Comparison of ENCODE assay signal across 13 cellular contexts in the genomic region with DNA sequence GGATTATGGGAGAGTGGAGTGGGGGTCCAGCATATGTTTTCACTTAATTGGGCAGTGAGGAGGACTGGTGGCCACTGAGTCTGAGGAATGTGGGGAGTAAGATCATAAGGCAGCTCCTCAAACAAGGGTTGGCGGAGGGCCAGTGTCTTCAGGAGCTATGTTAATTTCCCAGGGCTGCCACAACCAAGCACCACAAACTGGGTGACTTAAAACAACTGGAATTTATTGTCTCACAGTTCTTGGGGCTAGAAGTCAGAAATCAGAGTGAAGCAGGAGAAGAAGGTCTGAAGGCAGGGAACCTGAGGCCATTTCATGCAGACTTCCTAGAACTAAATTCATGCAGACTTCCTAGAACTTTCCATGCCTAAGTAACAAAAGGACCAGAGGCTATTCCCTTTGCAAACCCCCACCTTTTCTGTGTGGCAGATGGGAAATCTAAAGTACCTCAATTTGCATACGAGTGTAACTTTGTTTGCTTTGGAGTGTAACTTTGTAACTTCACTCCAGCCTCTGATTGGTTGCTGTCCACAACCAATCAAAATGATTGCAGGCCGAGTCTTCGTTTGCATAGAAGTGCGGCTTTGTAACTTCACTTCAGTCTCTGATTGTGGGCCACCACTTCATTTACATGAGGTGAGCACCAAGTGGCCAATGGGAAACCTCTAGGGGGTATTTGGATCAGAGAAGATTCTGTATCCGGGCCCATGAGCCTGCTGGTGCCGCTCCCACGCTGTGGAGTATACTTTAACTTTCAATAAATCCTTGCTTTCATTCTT. TPM values are rescaled to one million over a fixed set of nuclear protein-coding genes. Genes with fewer than 3 reads are reported as not detected.
DNase-seq lines count a peak whose midpoint lies in the region; ATAC-seq and TF ChIP-seq lines count a peak whose summit lies in the region.
"Had no signal": no experiment of that assay in that cellular context is flagged by ENCODE, and none has a peak within 500 bp of the region (broad histone marks: within the 10 kb centered on the region; RNA-seq: fewer than 3 reads in every experiment).

No MANE protein-coding gene starts in this region.

- TF ChIP-seq CTCF in PC-9 (conservative IDR thresholded peaks at IDR 0.05) (no peak), dorsolateral prefrontal cortex (IDR thresholded peaks at IDR 0.05 in 54 of 56, conservative IDR thresholded peaks at IDR 0.05 in 2 of 56; ENCODE audit: low read depth in 1 of 56, partially characterized antibody in 56 of 56) (no peak), ovary (IDR thresholded peaks at IDR 0.05) (no peak)

- no peaks in the 10 kb centered on the region for H3K79me2 ChIP-seq in PC-9 (ENCODE audit: low read depth)

- intact Hi-C loops in PC-9 (cut with micrococcal nuclease; ENCODE audit: unreplicated experiment), result no loop called here
- intact Hi-C loops in posterior vena cava (cut with DNase I), result no loop called here
- intact Hi-C loops in dorsolateral prefrontal cortex (cut with DNase I), result no loop called here
- intact Hi-C loops in ovary (cut with DNase I), result no loop called here

- H3K27ac ChIP-seq in PC-9 (peak overlapping the region; percentile 34; the same call in 1 of the 2 replicates), dorsolateral prefrontal cortex (no peak overlapping the region), ovary (no peak overlapping the region)

- no peaks in the 10 kb centered on the region for H4K20me1 ChIP-seq in PC-9 (ENCODE audit: insufficient read depth)

- no peak for TF ChIP-seq EP300 in ovary (IDR thresholded peaks at IDR 0.05)

- H3K4me3 ChIP-seq in PC-9 (no peak overlapping the region), dorsolateral prefrontal cortex (no peak overlapping the region), ovary (no peak overlapping the region)

- no peak for TF ChIP-seq POLR2A in ovary (IDR thresholded peaks at IDR 0.05)

- ATAC-seq in HG02885 (IDR thresholded peaks at IDR 0.05; ENCODE audit: poor library complexity, unreplicated experiment), result no peak
- ATAC-seq: esophagus mucosa; stimulated activated memory B cell treated with anti-CD40 and anti-IgM and Interleukin-4, amounts not matched to agents 10 μg/mL and 1 μg/mL and 100 μg/mL, for 72 hours had no signal

- H3K9me3 ChIP-seq in PC-9 (ENCODE audit: insufficient read depth, low read depth), result no peaks in the 10 kb centered on the region
- H3K9me3 ChIP-seq in ovary, result no peaks in the 10 kb centered on the region

- no TSS peak for BruUV-seq in PC-9 (replicated peaks; lab: Mats Ljungman, UMichigan)

- peak; percentile 85 for DNase-seq in GM04503 (ENCODE audit: low read depth)
- DNase-seq in PC-9, result peak; percentile 40 to 72
- peak; percentile 66 for DNase-seq in fibroblast of gingiva (ENCODE audit: low read depth)
- peak; percentile 71 for DNase-seq in posterior vena cava (ENCODE audit: low spot score)
- DNase-seq in epidermal melanocyte (ENCODE audit: insufficient read length, low spot score), result no peak
- no peak for DNase-seq in dorsolateral prefrontal cortex
- no peak for DNase-seq in ovary
- DNase-seq: amygdala, midbrain, NCI-H446 had no signal

- CTCF ChIA-PET in PC-9 (lab: Charles Lee), result interaction anchor here (0.6 kb wide), 1 partner anchor 45 kb away, joined by 3 read pairs; no protein-coding TSS in a partner anchor

- no peaks in the 10 kb centered on the region for H3K27me3 ChIP-seq in PC-9 (ENCODE audit: insufficient read depth, low read depth)
- no peaks in the 10 kb centered on the region for H3K27me3 ChIP-seq in dorsolateral prefrontal cortex
- no peaks in the 10 kb centered on the region for H3K27me3 ChIP-seq in ovary

- H3F3A ChIP-seq in PC-9 (ENCODE audit: insufficient read depth, low read depth), result peaks cover 10% of the 10 kb centered on the region; the same call in 1 of the 2 replicates

- POLR2A ChIA-PET in PC-9 (lab: Charles Lee; ENCODE audit: unreplicated experiment), result interaction anchor here (0.9 kb wide), 1 partner anchor 363 kb away, joined by 6 read pairs; no protein-coding TSS in a partner anchor

- H3K4me1 ChIP-seq in PC-9 (replicated peaks; ENCODE audit: insufficient read depth) (peaks cover 36% of the 10 kb centered on the region), ovary (ENCODE audit: insufficient read depth) (no peaks in the 10 kb centered on the region)

- no peaks in the 10 kb centered on the region for H3K9me2 ChIP-seq in PC-9 (ENCODE audit: insufficient read depth)

- H2AFZ ChIP-seq in PC-9, result no peak overlapping the region

- peak overlapping the region; percentile 23 for H3K4me2 ChIP-seq in PC-9

- 84 to 89% (median 87%) methylated on average over 8 of the region's 8 CpGs for WGBS in ovary, 3 donors

- H3K36me3 ChIP-seq in PC-9 (ENCODE audit: low read depth) (no peaks in the 10 kb centered on the region), ovary (no peaks in the 10 kb centered on the region)

RNA-seq across cellular contexts. Expression of gene ZBED5, which starts 50.5 kb away (rescaled TPM):
- total RNA-seq in PC-9 (2021) (14.7 and 21.5 TPM in 2 replicates), posterior vena cava (10 to 100 TPM; 39.2 to 40.5 TPM), dorsolateral prefrontal cortex (100 to 1,000 TPM in 1 of 120 experiments, 10 to 100 TPM in 119; 45.9 to 102 (median 63.1) TPM), ovary (10 to 100 TPM; 27.8 to 69.4 (median 56.9) TPM)
- polyA plus RNA-seq in ovary, result 10 to 100 TPM; 33.8 to 42.2 TPM

Comparison
In these comparisons a context has a peak if more than half of its experiments do, and no peak if none do; other contexts are left out.
1. DNase-seq: peak in GM04503 (single experiment), PC-9 (2 of 2), fibroblast of gingiva (single experiment) and posterior vena cava (single experiment); none in epidermal melanocyte (single experiment), dorsolateral prefrontal cortex (0 of 10) and ovary (0 of 5).